20 cellular contexts compared by ENCODE assay signal in the genomic region with DNA sequence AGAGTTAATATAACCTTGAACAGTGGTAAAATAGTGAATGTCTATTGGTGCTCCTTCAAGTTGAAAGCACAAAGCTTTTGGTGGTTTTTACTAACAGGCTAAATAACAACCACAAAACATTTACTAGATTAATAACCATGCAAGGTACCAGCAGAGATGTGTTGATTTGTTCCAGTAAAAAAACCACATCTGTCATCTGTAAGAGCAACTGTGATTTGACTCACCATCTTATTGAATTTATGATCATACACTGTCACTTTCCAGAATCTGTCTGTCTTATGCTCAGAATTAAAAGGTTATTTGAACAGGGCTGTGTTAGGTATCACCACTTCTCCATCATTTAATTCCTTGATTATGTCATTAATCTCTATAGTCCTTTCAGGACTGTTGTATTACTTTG.
"Had no signal": no experiment of that assay in that cellular context is flagged by ENCODE, and none has a peak within 500 bp of the region (broad histone marks: within the 10 kb centered on the region; RNA-seq: fewer than 3 reads in every experiment).

No MANE protein-coding gene starts in this region.

- H3K4me3 Mint-ChIP-seq: dendritic cell treated with granulocyte-macrophage colony-stimulating factor and Interleukin-4, amounts not matched to agents 40 ng/mL and 50 ng/mL, for 4 days; memory B cell; mesothelial cell of epicardium; natural killer cell treated with Interleukin-12 subunit alpha and Interleukin-12 subunit beta and Interleukin-15 and Interleukin-18, amount 100 ng/mL, for 72 hours; neural progenitor cell had no signal

- H3K36me3 Mint-ChIP-seq: memory B cell; natural killer cell treated with Interleukin-12 subunit alpha and Interleukin-12 subunit beta and Interleukin-15 and Interleukin-18, amount 100 ng/mL, for 72 hours; neural progenitor cell had no signal

- ATAC-seq: gastroesophageal sphincter, left lobe of liver, lower lobe of right lung, upper lobe of right lung had no signal

- H3K4me1 Mint-ChIP-seq: memory B cell, neural progenitor cell had no signal

- DNase-seq: esophagus squamous epithelium; foreskin fibroblast; glutamatergic neuron; islet precursor cell; lower lobe of right lung; nucleus accumbens; ovary; sigmoid colon; small intestine; stimulated activated CD4-positive, alpha-beta T cell treated with anti-CD3 and anti-CD28 coated beads, Interleukin-12 subunit alpha, Interleukin-12 subunit beta, amount 100 ng/mL, for 4 hours; stimulated activated naive CD4-positive, alpha-beta T cell treated with Interleukin-2 at 50 U/mL for 16 hours; tibial artery; upper lobe of right lung had no signal

- H3K27me3 Mint-ChIP-seq: dendritic cell treated with granulocyte-macrophage colony-stimulating factor and Interleukin-4, amounts not matched to agents 40 ng/mL and 50 ng/mL, for 4 days; memory B cell had no signal

- H3K27ac Mint-ChIP-seq: dendritic cell treated with granulocyte-macrophage colony-stimulating factor and Interleukin-4, amounts not matched to agents 40 ng/mL and 50 ng/mL, for 4 days; memory B cell; mesothelial cell of epicardium; natural killer cell treated with Interleukin-12 subunit alpha and Interleukin-12 subunit beta and Interleukin-15 and Interleukin-18, amount 100 ng/mL, for 72 hours; neural progenitor cell had no signal
